Comparison of ENCODE assay signal across 1 cellular context in the genomic region with DNA sequence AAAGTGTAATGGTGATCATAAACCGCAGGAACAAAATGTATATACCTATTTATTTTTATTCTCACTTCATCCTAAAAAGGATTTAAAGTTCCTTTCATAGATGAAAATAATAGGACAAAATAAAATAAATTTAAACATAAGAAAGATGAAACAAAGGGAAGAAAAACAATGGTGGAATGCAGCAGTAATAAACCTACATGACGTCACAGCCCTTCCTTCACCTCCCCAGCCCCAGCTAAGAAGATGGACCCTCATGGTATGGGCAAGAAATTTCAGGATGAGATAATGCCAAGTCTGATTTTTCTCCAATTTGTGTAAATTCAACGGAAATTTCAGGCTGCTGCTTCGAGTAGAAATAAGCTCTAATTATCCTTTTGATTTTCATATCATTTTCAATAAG.
TF ChIP-seq lines count a peak whose summit lies in the region.

No MANE protein-coding gene starts in this region.

TF ChIP-seq in IMR-90, 13 proteins besides CTCF, POLR2A, EP300 and RAD21 (continued from another document):
- TF ChIP-seq CEBPB (IDR thresholded peaks at IDR 0.05; ENCODE audit: low read depth, low read length) (no peak), NFE2L2 (IDR thresholded peaks at IDR 0.05; ENCODE audit: low read depth, low read length) (no peak), RFX5 (IDR thresholded peaks at IDR 0.05; ENCODE audit: low read depth, low read length) (no peak), MAZ (IDR thresholded peaks at IDR 0.05; ENCODE audit: borderline replicate concordance, low read depth, low read length) (no peak), RCOR1 (IDR thresholded peaks at IDR 0.05; ENCODE audit: insufficient replicate concordance, low read length) (no peak), MXI1 (IDR thresholded peaks at IDR 0.05; ENCODE audit: borderline replicate concordance, low read depth, low read length) (no peak), FOS (IDR thresholded peaks at IDR 0.05; ENCODE audit: low read depth, low read length) (no peak), SMC3 (IDR thresholded peaks at IDR 0.05; ENCODE audit: low read depth, low read length) (no peak), BHLHE40 (IDR thresholded peaks at IDR 0.05; ENCODE audit: low read depth, low read length) (no peak)
- TF ChIP-seq, protein P1, sequence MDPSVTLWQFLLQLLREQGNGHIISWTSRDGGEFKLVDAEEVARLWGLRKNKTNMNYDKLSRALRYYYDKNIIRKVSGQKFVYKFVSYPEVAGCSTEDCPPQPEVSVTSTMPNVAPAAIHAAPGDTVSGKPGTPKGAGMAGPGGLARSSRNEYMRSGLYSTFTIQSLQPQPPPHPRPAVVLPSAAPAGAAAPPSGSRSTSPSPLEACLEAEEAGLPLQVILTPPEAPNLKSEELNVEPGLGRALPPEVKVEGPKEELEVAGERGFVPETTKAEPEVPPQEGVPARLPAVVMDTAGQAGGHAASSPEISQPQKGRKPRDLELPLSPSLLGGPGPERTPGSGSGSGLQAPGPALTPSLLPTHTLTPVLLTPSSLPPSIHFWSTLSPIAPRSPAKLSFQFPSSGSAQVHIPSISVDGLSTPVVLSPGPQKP (IDR thresholded peaks at IDR 0.05; ENCODE audit: borderline replicate concordance, low read depth, low read length), result no peak
- TF ChIP-seq, protein P2, sequence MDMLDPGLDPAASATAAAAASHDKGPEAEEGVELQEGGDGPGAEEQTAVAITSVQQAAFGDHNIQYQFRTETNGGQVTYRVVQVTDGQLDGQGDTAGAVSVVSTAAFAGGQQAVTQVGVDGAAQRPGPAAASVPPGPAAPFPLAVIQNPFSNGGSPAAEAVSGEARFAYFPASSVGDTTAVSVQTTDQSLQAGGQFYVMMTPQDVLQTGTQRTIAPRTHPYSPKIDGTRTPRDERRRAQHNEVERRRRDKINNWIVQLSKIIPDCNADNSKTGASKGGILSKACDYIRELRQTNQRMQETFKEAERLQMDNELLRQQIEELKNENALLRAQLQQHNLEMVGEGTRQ (IDR thresholded peaks at IDR 0.05; ENCODE audit: low read depth, low read length), result no peak
TF ChIP-seq in IMR-90: peak in this region for 0.
